Comparison of ENCODE assay signal across 7 cellular contexts in the genomic region with DNA sequence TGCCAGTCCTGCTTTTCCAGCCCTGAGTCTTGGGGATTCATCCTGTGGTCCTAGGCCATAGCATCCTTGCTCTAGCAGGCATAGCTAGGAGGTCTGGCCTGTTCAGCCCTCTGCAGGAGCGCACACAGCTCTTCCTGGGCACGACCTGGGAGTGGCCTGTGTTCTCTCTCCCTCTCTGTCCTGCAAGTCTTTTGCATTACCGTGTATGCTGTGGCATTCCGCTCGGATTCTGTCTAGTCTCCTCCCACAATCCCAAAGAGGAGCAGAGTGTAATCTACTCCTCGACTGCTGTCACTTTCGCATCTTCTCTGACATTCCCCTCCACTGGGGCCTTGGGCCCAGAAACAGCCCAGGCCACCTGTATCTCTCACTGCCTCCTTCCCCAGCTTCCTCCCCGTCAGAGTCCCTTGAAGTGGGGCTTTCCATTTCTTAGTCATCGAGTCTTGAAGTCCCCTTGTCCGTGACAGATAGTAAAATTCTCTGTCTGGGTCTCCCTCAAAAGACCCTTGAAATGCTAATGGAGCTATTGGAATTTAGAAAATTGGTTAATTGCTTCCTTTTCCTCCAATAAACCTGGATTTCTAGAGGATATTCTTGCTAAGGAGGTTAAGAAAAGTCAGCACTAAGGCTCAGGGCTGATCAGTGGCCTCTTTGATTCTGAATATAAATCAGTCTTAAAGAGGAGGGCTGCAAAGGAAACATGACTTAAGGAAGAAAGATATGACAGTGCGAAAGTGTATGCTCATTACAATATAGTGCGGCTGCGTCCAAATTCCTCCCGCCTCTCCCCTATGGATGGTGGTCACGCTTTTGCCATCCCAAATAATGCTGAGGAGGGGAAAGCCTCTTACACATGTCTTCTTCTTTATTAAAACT.
A peak's percentile ranks its signal among the peaks of the same experiment; 100 is the strongest.
DNase-seq lines count a peak whose midpoint lies in the region; ATAC-seq and TF ChIP-seq lines count a peak whose summit lies in the region.
"Not testable (repeated sequence)": the region's sequence is repeated elsewhere in the genome, so short reads cannot be mapped to it uniquely, and the experiment has no call there.

No MANE protein-coding gene starts in this region.

- POLR2A ChIA-PET in activated B cell treated with CpG ODN at 0.5 μM for 24 hours (lab: Charles Lee), result not testable (repeated sequence)

- peaks cover 10% of the 10 kb centered on the region for H3K4me1 Mint-ChIP-seq in activated B cell treated with CpG ODN at 0.5 μM for 24 hours
- not testable (repeated sequence) for H3K4me1 Mint-ChIP-seq in activated naive CD8-positive, alpha-beta T cell treated with anti-CD3 and anti-CD28 coated beads, Interleukin-2, amount 50 U/mL, for 24 hours

- H3K9me3 Mint-ChIP-seq in activated B cell treated with CpG ODN at 0.5 μM for 24 hours; activated naive CD8-positive, alpha-beta T cell treated with anti-CD3 and anti-CD28 coated beads, Interleukin-2, amount 50 U/mL, for 24 hours: not testable (repeated sequence)

- ATAC-seq in GM18508 (IDR thresholded peaks at IDR 0.05; ENCODE audit: insufficient read depth, unreplicated experiment) (peak; percentile 63), GM19397 (IDR thresholded peaks at IDR 0.05; ENCODE audit: unreplicated experiment) (peak; percentile 71), GM21825 (IDR thresholded peaks at IDR 0.05; ENCODE audit: unreplicated experiment) (peak; percentile 72), HG03039 (IDR thresholded peaks at IDR 0.05; ENCODE audit: unreplicated experiment) (peak; percentile 70), HG03469 (IDR thresholded peaks at IDR 0.05; ENCODE audit: unreplicated experiment) (peak; percentile 75), activated B cell treated with CpG ODN at 0.5 μM for 24 hours (ENCODE audit: low read depth) (peak; percentile 83)
- ATAC-seq in activated naive CD8-positive, alpha-beta T cell treated with anti-CD3 and anti-CD28 coated beads, Interleukin-2, amount 50 U/mL, for 24 hours, result peak; percentile 87

- CTCF ChIA-PET in activated B cell treated with CpG ODN at 0.5 μM for 24 hours (lab: Charles Lee), result not testable (repeated sequence)

- not testable (repeated sequence) for TF ChIP-seq CTCF in activated B cell treated with CpG ODN at 0.5 μM for 24 hours (IDR thresholded peaks at IDR 0.05)

- intact Hi-C loops in activated B cell treated with CpG ODN at 0.5 μM for 24 hours (cut with micrococcal nuclease), result not testable (repeated sequence)

- peak overlapping the region; percentile 85 for H3K27ac Mint-ChIP-seq in activated B cell treated with CpG ODN at 0.5 μM for 24 hours
- peak overlapping the region; percentile 44 for H3K27ac Mint-ChIP-seq in activated naive CD8-positive, alpha-beta T cell treated with anti-CD3 and anti-CD28 coated beads, Interleukin-2, amount 50 U/mL, for 24 hours

- H3K36me3 Mint-ChIP-seq in activated B cell treated with CpG ODN at 0.5 μM for 24 hours (ENCODE audit: low read depth); activated naive CD8-positive, alpha-beta T cell treated with anti-CD3 and anti-CD28 coated beads, Interleukin-2, amount 50 U/mL, for 24 hours (ENCODE audit: low read depth): not testable (repeated sequence)

- H3K27me3 Mint-ChIP-seq in activated B cell treated with CpG ODN at 0.5 μM for 24 hours; activated naive CD8-positive, alpha-beta T cell treated with anti-CD3 and anti-CD28 coated beads, Interleukin-2, amount 50 U/mL, for 24 hours: not testable (repeated sequence)

- H3K4me3 Mint-ChIP-seq in activated B cell treated with CpG ODN at 0.5 μM for 24 hours, result peak overlapping the region; percentile 39
- H3K4me3 Mint-ChIP-seq in activated naive CD8-positive, alpha-beta T cell treated with anti-CD3 and anti-CD28 coated beads, Interleukin-2, amount 50 U/mL, for 24 hours, result not testable (repeated sequence)

- peak; percentile 22 for DNase-seq in activated B cell treated with CpG ODN at 0.5 μM for 24 hours
- DNase-seq in activated naive CD8-positive, alpha-beta T cell treated with anti-CD3 and anti-CD28 coated beads, Interleukin-2, amount 50 U/mL, for 24 hours, result not testable (repeated sequence)
